1 cellular context compared by ENCODE assay signal in the genomic region with DNA sequence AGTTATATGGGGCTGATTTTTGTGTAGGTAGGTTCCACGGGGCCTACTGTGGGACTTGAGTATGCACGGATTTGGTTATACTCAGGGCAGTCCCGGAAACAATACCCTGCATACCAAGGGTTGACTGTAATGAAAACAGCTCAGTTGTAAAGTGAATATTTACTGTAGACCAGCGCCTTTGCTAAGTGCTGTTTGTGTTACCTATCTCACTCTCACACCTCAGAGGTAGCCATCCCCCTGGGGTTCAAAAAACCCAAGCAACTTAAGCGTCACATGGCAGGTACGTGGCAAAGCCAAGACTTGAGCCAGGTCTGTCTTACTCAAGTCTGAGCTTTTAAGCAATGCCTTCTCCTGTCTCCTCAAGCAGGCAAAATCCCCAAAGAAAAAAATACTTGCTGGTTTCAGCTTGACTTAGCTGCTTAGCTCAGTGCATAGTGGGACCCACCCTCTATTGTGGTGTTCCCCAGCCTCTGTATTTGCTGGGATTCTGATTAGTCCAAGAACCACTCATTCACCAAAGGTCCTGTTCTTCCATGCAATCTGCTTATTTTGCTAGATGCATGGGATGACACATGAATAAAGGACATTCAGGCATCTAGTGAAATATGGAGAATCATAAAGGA.
TF ChIP-seq lines count a peak whose summit lies in the region.

No MANE protein-coding gene starts in this region.

TF ChIP-seq in H1, 55 proteins besides CTCF, POLR2A, EP300 and RAD21:
- no peak for TF ChIP-seq CHD1 (IDR thresholded peaks at IDR 0.05; ENCODE audit: low read depth, low read length)
- peak; percentile 52 for TF ChIP-seq TEAD4 (IDR thresholded peaks at IDR 0.05; ENCODE audit: low read depth, low read length)
TF ChIP-seq in H1: peak in this region for 1.
